Comparison of ENCODE assay signal across 35 cellular contexts in genomic region chr1:170367615-170368014, GRCh38.
"Had no signal": no experiment of that assay in that cellular context is flagged by ENCODE, and none has a peak within 500 bp of the region (broad histone marks: within the 10 kb centered on the region; RNA-seq: fewer than 3 reads in every experiment).

No MANE protein-coding gene starts in this region.

- H3K4me3 Mint-ChIP-seq: activated B cell treated with CpG ODN at 0.5 μM for 24 hours; activated CD4-positive, alpha-beta memory T cell treated with anti-CD3 and anti-CD28 coated beads for 36 hours; activated naive CD4-positive, alpha-beta T cell treated with anti-CD3 and anti-CD28 coated beads, Interleukin-2, amount 10 ng/mL, durations not matched to agents 7 days and 5 days; activated naive CD8-positive, alpha-beta T cell; activated naive CD8-positive, alpha-beta T cell treated with anti-CD3 and anti-CD28 coated beads, Interleukin-2, amount 50 U/mL, for 24 hours; activated T-cell treated with anti-CD3 and anti-CD28 coated beads, Interleukin-2, amount 50 U/mL, for 4 hours; activated T-helper 1 cell treated with anti-CD3 and anti-CD28 coated beads, Interleukin-12 subunit alpha, Interleukin-12 subunit beta, Interleukin-2, Interleukin-4 antibody, amounts not matched to agents 30 ng/mL and 10 ng/mL and 1 ng/mL, durations not matched to agents 14 hours and 24 hours and 36 hours had no signal

- H3K27ac Mint-ChIP-seq: activated B cell treated with CpG ODN at 0.5 μM for 24 hours; activated CD4-positive, alpha-beta memory T cell treated with anti-CD3 and anti-CD28 coated beads for 36 hours; activated naive CD4-positive, alpha-beta T cell treated with anti-CD3 and anti-CD28 coated beads, Interleukin-2, amount 10 ng/mL, durations not matched to agents 7 days and 5 days; activated naive CD8-positive, alpha-beta T cell; activated naive CD8-positive, alpha-beta T cell treated with anti-CD3 and anti-CD28 coated beads, Interleukin-2, amount 50 U/mL, for 24 hours; activated T-helper 1 cell treated with anti-CD3 and anti-CD28 coated beads, Interleukin-12 subunit alpha, Interleukin-12 subunit beta, Interleukin-2, Interleukin-4 antibody, amounts not matched to agents 30 ng/mL and 10 ng/mL and 1 ng/mL, durations not matched to agents 14 hours and 24 hours and 36 hours had no signal

- H2AFZ ChIP-seq: PC-9 had no signal

- H3K9me3 Mint-ChIP-seq: activated naive CD4-positive, alpha-beta T cell treated with anti-CD3 and anti-CD28 coated beads, Interleukin-2, amount 10 ng/mL, durations not matched to agents 7 days and 5 days; activated T-helper 1 cell treated with anti-CD3 and anti-CD28 coated beads, Interleukin-12 subunit alpha, Interleukin-12 subunit beta, Interleukin-2, Interleukin-4 antibody, amounts not matched to agents 30 ng/mL and 10 ng/mL and 1 ng/mL, durations not matched to agents 14 hours and 24 hours and 36 hours had no signal

- DNase-seq: activated B cell treated with CpG ODN at 0.5 μM for 24 hours; activated CD4-positive, alpha-beta memory T cell treated with anti-CD3 and anti-CD28 coated beads for 36 hours; activated CD4-positive, alpha-beta T cell treated with anti-CD3 and anti-CD28 coated beads for 4 hours; activated CD4-positive, alpha-beta T cell treated with anti-CD3 and anti-CD28 coated beads, Interleukin-2, amount 50 U/mL, for 1 hour; activated CD4-positive, CD25-positive, alpha-beta regulatory T cell treated with anti-CD3 and anti-CD28 coated beads, Interleukin-2, amount 50 U/mL, for 72 hours; activated CD8-positive, alpha-beta memory T cell treated with anti-CD3 and anti-CD28 coated beads, Interleukin-2, amount 50 U/mL, for 4 hours; activated effector memory CD4-positive, alpha-beta T cell treated with Interleukin-2 at 50 U/mL for 16 hours; activated naive CD4-positive, alpha-beta T cell treated with anti-CD3 and anti-CD28 coated beads, Interleukin-2, amount 10 ng/mL, durations not matched to agents 7 days and 5 days; activated naive CD8-positive, alpha-beta T cell treated with anti-CD3 and anti-CD28 coated beads, Interleukin-2, amount 50 U/mL, for 24 hours; activated T-cell treated with anti-CD3 and anti-CD28 coated beads for 4 hours; activated T-cell treated with anti-CD3 and anti-CD28 coated beads, Interleukin-2, amount 50 U/mL, for 4 hours; aorta; brain microvascular endothelial cell; central memory CD4-positive, alpha-beta T cell; NCI-H1105; NCI-H1436; NCI-H1694; NCI-H1930; NCI-H2081 treated with DMSO at 0.1 percent for 48 hours; NCI-H226; NCI-H446 treated with DMSO at 0.1 percent for 48 hours; NCI-H524; NCI-H69; NCI-H82; NK-92 treated with Interleukin-12 subunit alpha and Interleukin-12 subunit beta, amount 100 ng/mL, for 24 hours; PC-9; Right ventricle myocardium superior; SW 1271; T-helper 1 cell; T-helper 2 cell; T-helper 9 cell had no signal

- ATAC-seq: activated naive CD8-positive, alpha-beta T cell treated with anti-CD3 and anti-CD28 coated beads, Interleukin-2, amount 50 U/mL, for 24 hours; activated T-cell treated with anti-CD3 and anti-CD28 coated beads, Interleukin-2, amount 50 U/mL, for 4 hours had no signal

- H3K4me1 Mint-ChIP-seq: activated B cell treated with CpG ODN at 0.5 μM for 24 hours; activated naive CD4-positive, alpha-beta T cell treated with anti-CD3 and anti-CD28 coated beads, Interleukin-2, amount 10 ng/mL, durations not matched to agents 7 days and 5 days; activated naive CD8-positive, alpha-beta T cell treated with anti-CD3 and anti-CD28 coated beads, Interleukin-2, amount 50 U/mL, for 24 hours had no signal

- H3K4me2 ChIP-seq: KMS-11, PC-9 had no signal

- H3K36me3 Mint-ChIP-seq: activated CD4-positive, alpha-beta memory T cell treated with anti-CD3 and anti-CD28 coated beads for 36 hours; activated naive CD4-positive, alpha-beta T cell treated with anti-CD3 and anti-CD28 coated beads, Interleukin-2, amount 10 ng/mL, durations not matched to agents 7 days and 5 days; activated naive CD8-positive, alpha-beta T cell had no signal

- H3K36me3 ChIP-seq: brain microvascular endothelial cell had no signal

- H3K27ac ChIP-seq: brain microvascular endothelial cell, KMS-11, PC-9, VCaP had no signal

- H3K27me3 ChIP-seq: brain microvascular endothelial cell had no signal

- H3K4me3 ChIP-seq: PC-9 had no signal

- H3K9ac ChIP-seq: KMS-11 had no signal
